Comparison of ENCODE assay signal across 18 cellular contexts in the genomic region with DNA sequence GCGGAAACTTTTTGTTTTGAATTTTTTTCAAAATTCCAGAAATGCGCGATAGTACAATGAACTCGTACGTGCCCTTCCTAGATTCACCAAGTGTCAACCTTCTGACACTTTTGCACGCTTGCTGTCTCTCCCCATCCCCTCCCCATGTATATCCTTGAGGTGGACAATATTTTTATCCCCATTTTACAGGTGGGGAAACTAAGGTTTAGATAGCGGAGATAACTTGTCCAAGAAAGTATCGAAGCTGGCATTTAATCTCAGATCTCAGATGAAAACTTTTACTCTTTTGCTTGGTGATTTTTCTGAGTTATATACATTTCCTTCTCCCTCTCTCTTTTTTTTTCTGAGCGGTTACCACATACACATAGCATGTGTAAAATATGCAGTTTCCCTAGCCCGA. TPM values are rescaled to one million over a fixed set of nuclear protein-coding genes. Genes with fewer than 3 reads are reported as not detected.
DNase-seq lines count a peak whose midpoint lies in the region; ATAC-seq, FAIRE-seq and TF ChIP-seq lines count a peak whose summit lies in the region.
"Had no signal": no experiment of that assay in that cellular context is flagged by ENCODE, and none has a peak within 500 bp of the region (broad histone marks: within the 10 kb centered on the region; RNA-seq: fewer than 3 reads in every experiment).

No MANE protein-coding gene starts in this region.

- H3K4me1 ChIP-seq in H9 (ENCODE audit: insufficient read depth, low read length) (no peaks in the 10 kb centered on the region), K562 (replicated peaks in 1 of 2; ENCODE audit: control insufficient read depth in 2 of 2, insufficient read depth in 2 of 2, low read length in 2 of 2) (peaks cover under 1 to 13% of the 10 kb centered on the region in 2 experiments; a peak in 4 of 5 replicates), keratinocyte (ENCODE audit: control insufficient read depth, extremely low read depth, insufficient read depth, low read length) (peaks cover 10% of the 10 kb centered on the region), smooth muscle cell (ENCODE audit: low read depth) (peaks cover 11% of the 10 kb centered on the region)

- H3K27me3 ChIP-seq in H9 (ENCODE audit: insufficient read depth, low read length) = no peaks in the 10 kb centered on the region; the same call in 1 of the 2 replicates
- peaks cover 20 to 56% of the 10 kb centered on the region in 2 experiments for H3K27me3 ChIP-seq in K562 (ENCODE audit: control insufficient read depth in 2 of 2, insufficient read depth in 2 of 2, low read length in 2 of 2)
- peaks cover 19% of the 10 kb centered on the region for H3K27me3 ChIP-seq in keratinocyte (ENCODE audit: control insufficient read depth, extremely low read depth, insufficient read depth, low read length)
- peaks cover 13% of the 10 kb centered on the region for H3K27me3 ChIP-seq in smooth muscle cell (ENCODE audit: low read depth)
- H3K27me3 ChIP-seq: MG63 had no signal

- no peaks in the 10 kb centered on the region for H3K9me1 ChIP-seq in K562 (ENCODE audit: control insufficient read depth, insufficient read depth, low read length)
- H3K9me1 ChIP-seq in keratinocyte (ENCODE audit: control insufficient read depth, extremely low read depth, insufficient read depth, low read length) = no peaks in the 10 kb centered on the region

- no peak overlapping the region for H2AFZ ChIP-seq in H9 (ENCODE audit: low read length)
- no peak overlapping the region for H2AFZ ChIP-seq in K562 (ENCODE audit: low read depth, low read length)
- H2AFZ ChIP-seq in keratinocyte (ENCODE audit: control insufficient read depth, low read length) = no peak overlapping the region
- no peak overlapping the region for H2AFZ ChIP-seq in smooth muscle cell (ENCODE audit: low read depth)

- POLR2A ChIA-PET in K562 (lab: Yijun Ruan, JAX) = no interaction called here

- dilution Hi-C loops in keratinocyte (cut with MboI; ENCODE audit: extremely low pct_ligation_motif_present, low sequenced_read_pairs) = no loop called here

- H3K27ac Mint-ChIP-seq in H9 = no peak overlapping the region
- H3K27ac Mint-ChIP-seq in HFFc6 = no peak overlapping the region
- H3K27ac Mint-ChIP-seq: CD8-positive, alpha-beta T cell; IgD-negative memory B cell had no signal

- no peak overlapping the region for H4K91ac ChIP-seq in H9 (ENCODE audit: insufficient read length, low read depth, low read length)

- peak overlapping the region; percentile 28 for H3K4me2 ChIP-seq in H9 (ENCODE audit: insufficient read depth, insufficient read length, low read length)
- no peak overlapping the region for H3K4me2 ChIP-seq in K562 (ENCODE audit: insufficient read depth, low read length)
- H3K4me2 ChIP-seq in keratinocyte (ENCODE audit: control insufficient read depth, extremely low read depth, insufficient read depth, low read depth, low read length) = peak overlapping the region; percentile 57
- H3K4me2 ChIP-seq in smooth muscle cell = no peak overlapping the region

- H4K8ac ChIP-seq in H9 (replicated peaks; ENCODE audit: insufficient read length, low read depth, low read length) = no peak overlapping the region

- H2BK120ac ChIP-seq in H9 (ENCODE audit: low read depth, low read length, poor library complexity, severe bottlenecking) = no peak overlapping the region

- no peak for TF ChIP-seq CTCF in H9 (conservative IDR thresholded peaks at IDR 0.05)
- TF ChIP-seq CTCF in K562 (IDR thresholded peaks at IDR 0.05 in 2 of 3, conservative IDR thresholded peaks at IDR 0.05 in 1 of 3; ENCODE audit: insufficient read depth in 2 of 3, low read depth in 1 of 3, low read length in 3 of 3) = no peak
- no peak for TF ChIP-seq CTCF in keratinocyte (optimal IDR thresholded peaks at IDR 0.05 in 1 of 3, IDR thresholded peaks at IDR 0.05 in 1 of 3, conservative IDR thresholded peaks at IDR 0.05 in 1 of 3; ENCODE audit: extremely low read depth in 1 of 3, insufficient read depth in 2 of 3, low read length in 3 of 3)
- TF ChIP-seq CTCF in smooth muscle cell (IDR thresholded peaks at IDR 0.05; ENCODE audit: borderline replicate concordance, insufficient read depth, poor library complexity, severe bottlenecking) = no peak
- no peak for TF ChIP-seq CTCF in HFFc6 (IDR thresholded peaks at IDR 0.05)

- H3K14ac ChIP-seq in H9 (ENCODE audit: insufficient read depth, low read length) = no peak overlapping the region

- DNase-seq in H9 (no peak), K562 (ENCODE audit: extremely low read depth in 1 of 4, low spot score in 3 of 4) (no peak), keratinocyte (ENCODE audit: low read depth, low spot score) (no peak), smooth muscle cell (lab: John Stamatoyannopoulos, UW; ENCODE audit: unreplicated experiment) (no peak), mucosa of gallbladder (ENCODE audit: low spot score) (no peak), left colon (no peak), HFFc6 (no peak)
- no peak for DNase-seq in activated CD4-positive, alpha-beta T cell treated with anti-CD3 and anti-CD28 coated beads for 4 hours
- DNase-seq: CD8-positive, alpha-beta T cell; Kasumi-1; MG63; NCI-H1436 treated with DMSO at 0.1 percent for 48 hours; NCI-H524 treated with DMSO at 0.1 percent for 48 hours; SJCRH30 had no signal

- H3K36me3 Mint-ChIP-seq in H9 (ENCODE audit: insufficient read depth in 1 of 3, low read depth in 3 of 3) (no peaks in the 10 kb centered on the region), HFFc6 (ENCODE audit: low read depth) (no peaks in the 10 kb centered on the region)
- H3K36me3 Mint-ChIP-seq: CD8-positive, alpha-beta T cell had no signal

- no peak overlapping the region for H2BK20ac ChIP-seq in H9 (ENCODE audit: low read depth, low read length, poor library complexity, severe bottlenecking)

- H3K4me3 ChIP-seq in K562 (no peak overlapping the region), keratinocyte (ENCODE audit: control insufficient read depth in 2 of 3, extremely low read depth in 1 of 3, insufficient read depth in 2 of 3, low read depth in 1 of 3, low read length in 3 of 3) (peak overlapping the region in 1 of 3 experiments; percentile 31), smooth muscle cell (peak overlapping the region; percentile 40)
- H3K4me3 ChIP-seq: MG63, SJCRH30 had no signal

- H3K23ac ChIP-seq in H9 (ENCODE audit: insufficient read length, low read depth, low read length) = no peak overlapping the region

- H3K9me3 Mint-ChIP-seq in H9 (no peaks in the 10 kb centered on the region; a peak in 1 of 5 replicates), HFFc6 (no peaks in the 10 kb centered on the region)
- H3K9me3 Mint-ChIP-seq: CD8-positive, alpha-beta T cell had no signal

- BruUV-seq in K562 (replicated peaks; lab: Mats Ljungman, UMichigan) = no TSS peak

- H3T11ph ChIP-seq in H9 (ENCODE audit: low read length) = no peak overlapping the region

- H3F3A ChIP-seq in smooth muscle cell (ENCODE audit: low read depth) = peaks cover 13% of the 10 kb centered on the region

- no peak for TF ChIP-seq EP300 in K562 (IDR thresholded peaks at IDR 0.05; ENCODE audit: low read length)

- TF ChIP-seq RAD21 in K562 (CRISPR knock-in tag; conservative IDR thresholded peaks at IDR 0.05 in 1 of 2, IDR thresholded peaks at IDR 0.05 in 1 of 2) = no peak

- H3K4me3 Mint-ChIP-seq in H9 (peak overlapping the region; percentile 17 to 46; a peak in 2 of 5 replicates), HFFc6 (no peak overlapping the region)
- H3K4me3 Mint-ChIP-seq: CD8-positive, alpha-beta T cell had no signal

- H3K36me3 ChIP-seq in K562 (ENCODE audit: control insufficient read depth, insufficient read depth, low read length) (no peaks in the 10 kb centered on the region), keratinocyte (ENCODE audit: control insufficient read depth in 2 of 2, extremely low read depth in 1 of 2, insufficient read depth in 2 of 2, low read length in 2 of 2) (no peaks in the 10 kb centered on the region), smooth muscle cell (ENCODE audit: low read depth) (no peaks in the 10 kb centered on the region)
- H3K36me3 ChIP-seq: BLaER1 treated with 17β-estradiol and CSF1 and Interleukin-3, amounts not matched to agents 10 nM and 100 nM; MG63; SJCRH30 had no signal

- no peak for ATAC-seq in K562
- no peak for ATAC-seq in left colon
- ATAC-seq: CD8-positive, alpha-beta T cell had no signal

- H4K5ac ChIP-seq in H9 (ENCODE audit: insufficient read length, low read depth, low read length) = no peak overlapping the region

- no peaks in the 10 kb centered on the region for H3K79me2 ChIP-seq in H9 (ENCODE audit: insufficient read depth, low read length)
- H3K79me2 ChIP-seq in K562 (ENCODE audit: control insufficient read depth, insufficient read depth, low read length) = no peaks in the 10 kb centered on the region
- no peaks in the 10 kb centered on the region for H3K79me2 ChIP-seq in keratinocyte (ENCODE audit: control insufficient read depth, insufficient read depth, low read length)
- H3K79me2 ChIP-seq in smooth muscle cell (ENCODE audit: low read depth) = no peaks in the 10 kb centered on the region

- no peaks in the 10 kb centered on the region for H3K79me1 ChIP-seq in H9 (ENCODE audit: insufficient read depth, low read depth, low read length, poor library complexity, severe bottlenecking)

- no peak overlapping the region for H3K18ac ChIP-seq in H9 (ENCODE audit: insufficient read length, low read depth, low read length)

- H2BK5ac ChIP-seq in H9 (ENCODE audit: insufficient read length, low read length) = no peak overlapping the region

- H4K20me1 ChIP-seq in H9 (ENCODE audit: control insufficient read depth, insufficient read depth, insufficient read length) = no peaks in the 10 kb centered on the region
- H4K20me1 ChIP-seq in K562 (replicated peaks; ENCODE audit: control insufficient read depth, insufficient read depth, low read length) = 0 out of 2 replicates have a peak, but pooled peaks cover 15% of the 10 kb centered on the region
- no peaks in the 10 kb centered on the region for H4K20me1 ChIP-seq in keratinocyte (ENCODE audit: control insufficient read depth, extremely low read depth, insufficient read depth, low read length)
- no peaks in the 10 kb centered on the region for H4K20me1 ChIP-seq in smooth muscle cell (ENCODE audit: low read depth)

- H3K4ac ChIP-seq in H9 (ENCODE audit: low read depth, low read length) = no peak overlapping the region

- peaks cover 2% of the 10 kb centered on the region in 2 experiments; a peak in 2 of 4 replicates for H3K4me1 Mint-ChIP-seq in H9
- peaks cover 7% of the 10 kb centered on the region; the same call in 1 of the 2 replicates for H3K4me1 Mint-ChIP-seq in HFFc6 (ENCODE audit: low read depth)

- no CpG with 5 or more reads among the region's 10 CpGs for WGBS in H9 (ENCODE audit: extremely low coverage, insufficient read length, low lambda C conversion rate)
- WGBS in K562 (ENCODE audit: insufficient coverage, low coverage, missing lambda C conversion rate) = 11% methylated on average over 9 of the region's 10 CpGs
- 91% methylated on average over 10 of the region's 10 CpGs for WGBS in smooth muscle cell (ENCODE audit: low lambda C conversion rate)

- intact Hi-C loops in K562 (cut with micrococcal nuclease) (no loop called here), left colon (cut with DNase I, micrococcal nuclease) (no loop called here)

- peaks cover 69% of the 10 kb centered on the region for H3K27me3 Mint-ChIP-seq in H9 (ENCODE audit: low read depth)
- H3K27me3 Mint-ChIP-seq in HFFc6 (ENCODE audit: insufficient read depth) = peaks cover 50% of the 10 kb centered on the region

- peaks cover under 1% of the 10 kb centered on the region for H3K23me2 ChIP-seq in H9 (ENCODE audit: insufficient read length, low read depth, low read length, poor library complexity, severe bottlenecking)

- H3K27ac ChIP-seq in H9 (ENCODE audit: insufficient read length, low read depth, low read length) (no peak overlapping the region), K562 (ENCODE audit: extremely low read depth, low read depth, low read length) (no peak overlapping the region), keratinocyte (ENCODE audit: control insufficient read depth, insufficient read depth, low read length) (no peak overlapping the region), smooth muscle cell (ENCODE audit: low read depth) (no peak overlapping the region)
- H3K27ac ChIP-seq: BLaER1 treated with 17β-estradiol and CSF1 and Interleukin-3, amounts not matched to agents 10 nM and 100 nM; SJCRH30 had no signal

- CTCF ChIA-PET in K562 (lab: Yijun Ruan, JAX; ENCODE audit: low intra/inter-chr PET ratio) = no interaction called here

- H2BK15ac ChIP-seq in H9 (ENCODE audit: low read depth, low read length) = no peak overlapping the region

- in situ Hi-C loops in K562 (cut with MboI) = no loop called here

- no peak for FAIRE-seq in K562 (lab: Jason Lieb, UNC)
- no peak for FAIRE-seq in keratinocyte (lab: Jason Lieb, UNC)
- FAIRE-seq: H54 had no signal

- H3K56ac ChIP-seq in H9 (ENCODE audit: insufficient read length, low read depth, low read length) = no peak overlapping the region

- H3K9me3 ChIP-seq in H9 (ENCODE audit: control insufficient read depth, low read depth, low read length) = no peaks in the 10 kb centered on the region
- H3K9me3 ChIP-seq in K562 (replicated peaks; ENCODE audit: control insufficient read depth, insufficient read depth, low read depth, low read length) = no peaks in the 10 kb centered on the region
- H3K9me3 ChIP-seq in keratinocyte (ENCODE audit: control insufficient read depth, low read depth, low read length) = no peaks in the 10 kb centered on the region
- no peaks in the 10 kb centered on the region for H3K9me3 ChIP-seq in smooth muscle cell (replicated peaks; ENCODE audit: low read depth)
- H3K9me3 ChIP-seq: BLaER1 treated with 17β-estradiol and CSF1 and Interleukin-3, amounts not matched to agents 10 nM and 100 nM; MG63; SJCRH30 had no signal

- TF ChIP-seq POLR2A in K562 (conservative IDR thresholded peaks at IDR 0.05) = no peak

- H2AK5ac ChIP-seq in H9 (ENCODE audit: insufficient read length, low read length) = no peak overlapping the region

- no peak overlapping the region for H2BK12ac ChIP-seq in H9 (ENCODE audit: insufficient read length, low read depth, low read length)

- H3K9ac ChIP-seq in H9 (ENCODE audit: extremely low read depth, insufficient read length, low read length) (no peak overlapping the region), K562 (ENCODE audit: insufficient read depth in 1 of 2, low read depth in 2 of 2, low read length in 2 of 2) (no peak overlapping the region), keratinocyte (ENCODE audit: control insufficient read depth, extremely low read depth, insufficient read depth, low read length) (no peak overlapping the region), smooth muscle cell (ENCODE audit: low read depth) (no peak overlapping the region)

RNA-seq across cellular contexts. Expression of gene LHX2, which starts 34.6 kb away (rescaled TPM):
- total RNA-seq in H9 (2021) = not detected in 2 replicates
- not detected in 2 replicates for total RNA-seq in K562 (2011; cell fraction: chromatin; rRNA removed; ENCODE audit: low replicate concordance)
- not detected in 2 replicates for total RNA-seq in K562 (2011; cell fraction: nucleolus; rRNA removed)
- not detected in 2 replicates for total RNA-seq in K562 (2011; cell fraction: nucleoplasm; rRNA removed)
- not detected in 2 replicates for total RNA-seq in K562 (2014; rRNA removed)
- total RNA-seq in K562 (2014; rRNA removed; fragmentation: Illumina TruSeq; extraction: Trizol) = not detected in 2 replicates
- total RNA-seq in K562 (2015; rRNA removed; fragmentation: Illumina TruSeq; extraction: Trizol) = not detected in 2 replicates
- total RNA-seq in K562 (2021) = 0.07 TPM in 1 of 2 replicates, not detected in the other
- polyA plus RNA-seq in K562 (2011; rRNA removed) = not detected in 2 replicates
- polyA plus RNA-seq in K562 (2011; cell fraction: cytosol; rRNA removed) = not detected in 2 replicates
- polyA plus RNA-seq in K562 (2011; cell fraction: nucleus; rRNA removed) = not detected in 2 replicates
- polyA plus RNA-seq in K562 (2012) = 0.14 TPM in 1 of 2 replicates, not detected in the other
- not detected in 2 replicates for polyA plus RNA-seq in K562 (2014; fragmentation: Illumina TruSeq; extraction: Trizol)
- polyA plus RNA-seq in K562 (2014; fragmentation: Nextera tagmentation; extraction: Ambion mirVana) = not detected
- polyA plus RNA-seq in K562 (2014; rRNA removed) = not detected in 2 replicates
- polyA minus RNA-seq in K562 (2011; rRNA and poly(A)+ RNA removed) = not detected in 2 replicates
- polyA minus RNA-seq in K562 (2011; cell fraction: cytosol; rRNA and poly(A)+ RNA removed) = not detected in 2 replicates
- polyA minus RNA-seq in K562 (2011; cell fraction: nucleus; rRNA and poly(A)+ RNA removed) = not detected in 2 replicates
- polyA plus RNA-seq in keratinocyte = 0.07 TPM in 1 of 3 replicates, not detected in the others
- polyA plus RNA-seq in keratinocyte (2011; ENCODE audit: low read depth) = not detected
- polyA plus RNA-seq in keratinocyte (2011; cell fraction: cytosol; rRNA removed) = not detected in 2 replicates
- polyA plus RNA-seq in keratinocyte (2011; cell fraction: nucleus; rRNA removed) = 0.11 TPM in 1 of 2 replicates, not detected in the other
- polyA plus RNA-seq in keratinocyte (2012; ENCODE audit: low replicate concordance) = 0.24 TPM in 1 of 2 replicates, not detected in the other
- polyA minus RNA-seq in keratinocyte = 0.26 TPM in 1 of 3 replicates, not detected in the others
- not detected for polyA minus RNA-seq in keratinocyte (2011; cell fraction: cytosol; rRNA and poly(A)+ RNA removed)
- polyA minus RNA-seq in keratinocyte (2011; cell fraction: nucleus; rRNA and poly(A)+ RNA removed) = not detected in 2 replicates
- total RNA-seq in smooth muscle cell = not detected in 2 replicates
- not detected in 2 replicates for polyA plus RNA-seq in smooth muscle cell
- 0.17 TPM for total RNA-seq in mucosa of gallbladder
- not detected for total RNA-seq in left colon
- total RNA-seq in HFFc6 (2021; fragmentation: NEBNext Ultra II Directional; extraction: Animal tissue kit (Norgen Biotek cat#: 25700)) = not detected
- total RNA-seq: CD8-positive, alpha-beta T cell; HT-29 had no signal
- polyA plus RNA-seq: IgD-negative memory B cell had no signal

Comparison
In these comparisons a context has a peak if more than half of its experiments do, and no peak if none do; other contexts are left out.
1. H3K4me2 ChIP-seq: peak in H9 (single experiment) and keratinocyte (single experiment); none in K562 (single experiment) and smooth muscle cell (single experiment).